1 cellular context compared by ENCODE assay signal in the genomic region with DNA sequence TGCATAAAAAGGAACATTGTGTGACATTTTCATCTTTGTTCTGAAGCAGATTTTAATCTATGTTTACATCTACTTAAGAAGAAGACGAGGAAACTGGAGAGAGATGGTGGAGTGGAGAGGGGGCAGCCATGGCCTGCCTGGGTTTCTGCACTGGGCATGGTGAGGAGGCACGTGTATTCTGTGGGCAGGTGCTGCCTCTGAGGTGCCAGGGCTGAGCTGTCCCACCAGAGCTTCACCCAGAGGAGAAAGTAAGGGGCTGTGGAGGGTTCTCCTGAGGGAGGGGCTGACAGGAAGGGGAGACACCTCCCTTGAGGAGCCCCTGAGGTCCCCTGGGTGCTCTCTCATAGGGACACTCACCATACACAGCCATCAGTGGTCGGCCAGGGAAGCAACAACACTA.
TF ChIP-seq lines count a peak whose summit lies in the region.

No MANE protein-coding gene starts in this region.

TF ChIP-seq in HepG2, 621 proteins besides CTCF, POLR2A, EP300 and RAD21:
- TF ChIP-seq SAFB2 (CRISPR knock-in tag; IDR thresholded peaks at IDR 0.05; ENCODE audit: borderline replicate concordance, low read depth) (no peak), ZNF292 (CRISPR knock-in tag; IDR thresholded peaks at IDR 0.05; ENCODE audit: borderline replicate concordance, low read depth) (no peak), ZNF235 (CRISPR knock-in tag; IDR thresholded peaks at IDR 0.05; ENCODE audit: borderline replicate concordance) (no peak), SNAPC2 (CRISPR knock-in tag; IDR thresholded peaks at IDR 0.05) (no peak), MED13 (CRISPR knock-in tag; IDR thresholded peaks at IDR 0.05) (no peak), TRIM24 (CRISPR knock-in tag; IDR thresholded peaks at IDR 0.05) (no peak), ZNF563 (CRISPR knock-in tag; IDR thresholded peaks at IDR 0.05) (no peak), ZBTB7B (CRISPR knock-in tag; IDR thresholded peaks at IDR 0.05) (no peak), ZFP1 (CRISPR knock-in tag; IDR thresholded peaks at IDR 0.05) (no peak), ZNF136 (CRISPR knock-in tag; IDR thresholded peaks at IDR 0.05; ENCODE audit: low read depth) (no peak), ZSCAN22 (CRISPR knock-in tag; IDR thresholded peaks at IDR 0.05) (no peak), ZSCAN12 (CRISPR knock-in tag; IDR thresholded peaks at IDR 0.05) (no peak), SP4 (CRISPR knock-in tag; IDR thresholded peaks at IDR 0.05) (no peak), ZFP37 (CRISPR knock-in tag; IDR thresholded peaks at IDR 0.05; ENCODE audit: borderline replicate concordance) (no peak), FOXM1 (CRISPR knock-in tag; IDR thresholded peaks at IDR 0.05) (no peak), SMAD1 (CRISPR knock-in tag; IDR thresholded peaks at IDR 0.05; ENCODE audit: borderline replicate concordance, low read depth) (no peak)
- TF ChIP-seq, protein P1, sequence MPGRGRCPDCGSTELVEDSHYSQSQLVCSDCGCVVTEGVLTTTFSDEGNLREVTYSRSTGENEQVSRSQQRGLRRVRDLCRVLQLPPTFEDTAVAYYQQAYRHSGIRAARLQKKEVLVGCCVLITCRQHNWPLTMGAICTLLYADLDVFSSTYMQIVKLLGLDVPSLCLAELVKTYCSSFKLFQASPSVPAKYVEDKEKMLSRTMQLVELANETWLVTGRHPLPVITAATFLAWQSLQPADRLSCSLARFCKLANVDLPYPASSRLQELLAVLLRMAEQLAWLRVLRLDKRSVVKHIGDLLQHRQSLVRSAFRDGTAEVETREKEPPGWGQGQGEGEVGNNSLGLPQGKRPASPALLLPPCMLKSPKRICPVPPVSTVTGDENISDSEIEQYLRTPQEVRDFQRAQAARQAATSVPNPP (CRISPR knock-in tag; IDR thresholded peaks at IDR 0.05), result no peak
- TF ChIP-seq, protein P2, sequence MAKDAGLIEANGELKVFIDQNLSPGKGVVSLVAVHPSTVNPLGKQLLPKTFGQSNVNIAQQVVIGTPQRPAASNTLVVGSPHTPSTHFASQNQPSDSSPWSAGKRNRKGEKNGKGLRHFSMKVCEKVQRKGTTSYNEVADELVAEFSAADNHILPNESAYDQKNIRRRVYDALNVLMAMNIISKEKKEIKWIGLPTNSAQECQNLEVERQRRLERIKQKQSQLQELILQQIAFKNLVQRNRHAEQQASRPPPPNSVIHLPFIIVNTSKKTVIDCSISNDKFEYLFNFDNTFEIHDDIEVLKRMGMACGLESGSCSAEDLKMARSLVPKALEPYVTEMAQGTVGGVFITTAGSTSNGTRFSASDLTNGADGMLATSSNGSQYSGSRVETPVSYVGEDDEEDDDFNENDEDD (CRISPR knock-in tag; IDR thresholded peaks at IDR 0.05; ENCODE audit: borderline replicate concordance), result no peak
- TF ChIP-seq, protein P3, sequence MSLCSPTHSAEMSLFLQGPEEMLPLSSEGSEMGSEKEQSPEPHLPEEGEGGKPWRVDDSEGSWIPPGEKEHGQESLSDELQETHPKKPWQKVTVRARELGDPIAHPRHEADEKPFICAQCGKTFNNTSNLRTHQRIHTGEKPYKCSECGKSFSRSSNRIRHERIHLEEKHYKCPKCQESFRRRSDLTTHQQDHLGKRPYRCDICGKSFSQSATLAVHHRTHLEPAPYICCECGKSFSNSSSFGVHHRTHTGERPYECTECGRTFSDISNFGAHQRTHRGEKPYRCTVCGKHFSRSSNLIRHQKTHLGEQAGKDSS (CRISPR knock-in tag; IDR thresholded peaks at IDR 0.05; ENCODE audit: borderline replicate concordance, low read depth), result no peak
